ENCODE assay signal across 8 cellular contexts in the genomic region with DNA sequence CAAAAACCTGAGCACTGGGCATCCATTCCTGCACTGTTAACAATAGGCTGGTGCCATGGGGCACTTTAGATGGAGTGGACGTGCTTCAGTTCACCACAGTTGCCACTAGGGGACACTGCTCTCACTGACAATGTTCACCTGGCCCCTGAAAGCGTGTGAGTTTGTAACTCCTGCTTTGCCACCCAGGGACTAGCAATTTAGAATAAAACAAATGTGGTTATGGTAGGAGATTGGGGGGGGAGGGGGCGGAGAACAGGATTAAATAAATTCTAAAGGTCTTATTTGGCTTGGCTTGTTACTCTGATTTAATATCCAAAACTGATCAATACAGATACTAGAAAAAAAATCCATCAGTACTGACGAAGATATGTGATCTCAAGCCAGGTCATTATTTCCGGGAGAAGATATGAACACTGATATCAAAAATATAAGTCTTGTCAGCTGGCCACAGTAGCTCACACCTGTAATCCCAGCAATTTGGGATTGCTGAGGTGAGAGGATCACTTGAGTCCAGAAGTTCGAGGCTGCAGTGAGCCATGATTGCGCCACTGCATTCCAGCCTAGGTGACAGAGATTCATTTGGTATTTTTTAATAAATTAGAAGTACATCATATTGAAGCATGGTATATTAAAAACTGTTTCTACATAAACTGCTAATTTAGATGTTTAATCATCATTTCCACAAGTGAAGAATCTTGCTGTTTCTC. TPM values are rescaled to one million over a fixed set of nuclear protein-coding genes. Genes with fewer than 3 reads are reported as not detected.
A peak's percentile ranks its signal among the peaks of the same experiment; 100 is the strongest.
DNase-seq lines count a peak whose midpoint lies in the region; ATAC-seq and TF ChIP-seq lines count a peak whose summit lies in the region.

No MANE protein-coding gene starts in this region.

- H3K4me3 Mint-ChIP-seq in activated naive CD4-positive, alpha-beta T cell treated with anti-CD3 and anti-CD28 coated beads, Interleukin-2, amount 10 ng/mL, durations not matched to agents 7 days and 5 days = no peak overlapping the region

- H3K79me2 ChIP-seq in DOHH2 (ENCODE audit: control insufficient read depth, low read length) = no peaks in the 10 kb centered on the region
- H3K79me2 ChIP-seq in Karpas-422 (ENCODE audit: low read length) = peaks cover 16% of the 10 kb centered on the region

- H3K4me2 ChIP-seq in DOHH2 (ENCODE audit: low read length) (no peak overlapping the region), Karpas-422 (ENCODE audit: low read depth, low read length, poor library complexity, severe bottlenecking) (no peak overlapping the region)

- TF ChIP-seq CTCF in DOHH2 (IDR thresholded peaks at IDR 0.05; ENCODE audit: low read depth, low read length, poor library complexity, severe bottlenecking) = peak; percentile 88
- peak; percentile 64 to 85 (median 74) for TF ChIP-seq CTCF in prostate gland (IDR thresholded peaks at IDR 0.05)

- H2AFZ ChIP-seq in Karpas-422 (ENCODE audit: low read length) = no peak overlapping the region

- DNase-seq in Karpas-422 (peak; percentile 89), SJSA1 (ENCODE audit: low read depth in 1 of 2, low spot score in 2 of 2) (peak; percentile 37 to 64), Right ventricle myocardium inferior (ENCODE audit: missing footprints) (no peak), prostate gland (ENCODE audit: low spot score) (peak; percentile 55)
- DNase-seq in activated naive CD4-positive, alpha-beta T cell treated with anti-CD3 and anti-CD28 coated beads, Interleukin-2, amount 10 ng/mL, durations not matched to agents 7 days and 5 days = peak; percentile 75

- H3K9me3 ChIP-seq in DOHH2 (ENCODE audit: control insufficient read depth, insufficient read depth, low read length) = no peaks in the 10 kb centered on the region
- no peaks in the 10 kb centered on the region for H3K9me3 ChIP-seq in Karpas-422 (ENCODE audit: low read length)
- H3K9me3 ChIP-seq in SJSA1 (replicated peaks) = no peaks in the 10 kb centered on the region
- no peaks in the 10 kb centered on the region for H3K9me3 ChIP-seq in prostate gland

- H3K9ac ChIP-seq in Karpas-422 (ENCODE audit: low read length) = no peak overlapping the region

- H3K36me3 Mint-ChIP-seq in activated naive CD4-positive, alpha-beta T cell treated with anti-CD3 and anti-CD28 coated beads, Interleukin-2, amount 10 ng/mL, durations not matched to agents 7 days and 5 days = peaks cover 33% of the 10 kb centered on the region

- peaks cover 3% of the 10 kb centered on the region for H3K4me1 Mint-ChIP-seq in activated naive CD4-positive, alpha-beta T cell treated with anti-CD3 and anti-CD28 coated beads, Interleukin-2, amount 10 ng/mL, durations not matched to agents 7 days and 5 days

- no peak overlapping the region for H3K4me3 ChIP-seq in DOHH2 (ENCODE audit: low read length)
- H3K4me3 ChIP-seq in Karpas-422 (ENCODE audit: low read length) = no peak overlapping the region
- H3K4me3 ChIP-seq in SJSA1 = no peak overlapping the region
- no peak overlapping the region for H3K4me3 ChIP-seq in prostate gland

- no peak overlapping the region for H3K27ac ChIP-seq in DOHH2 (ENCODE audit: low read depth, low read length)
- H3K27ac ChIP-seq in Karpas-422 (ENCODE audit: low read length) = no peak overlapping the region
- no peak overlapping the region for H3K27ac ChIP-seq in SJSA1
- H3K27ac ChIP-seq in prostate gland = no peak overlapping the region

- H4K20me1 ChIP-seq in DOHH2 (ENCODE audit: control insufficient read depth, insufficient read depth, low read depth, low read length) (no peaks in the 10 kb centered on the region), Karpas-422 (ENCODE audit: insufficient read depth, low read depth, low read length) (no peaks in the 10 kb centered on the region)

- no peaks in the 10 kb centered on the region; the same call in 1 of the 2 replicates for H3F3A ChIP-seq in DOHH2 (ENCODE audit: control insufficient read depth, insufficient read depth)

- H3K9me2 ChIP-seq in DOHH2 (replicated peaks; ENCODE audit: control insufficient read depth, low read length) (no peaks in the 10 kb centered on the region), Karpas-422 (replicated peaks; ENCODE audit: insufficient read depth, low read length) (no peaks in the 10 kb centered on the region)

- no peaks in the 10 kb centered on the region for H3K9me3 Mint-ChIP-seq in activated naive CD4-positive, alpha-beta T cell treated with anti-CD3 and anti-CD28 coated beads, Interleukin-2, amount 10 ng/mL, durations not matched to agents 7 days and 5 days

- intact Hi-C loops in Right ventricle myocardium inferior (cut with DNase I) = no loop called here
- intact Hi-C loops in prostate gland (cut with DNase I) = no loop called here

- 58% methylated on average over 7 of the region's 7 CpGs for WGBS in prostate gland

- H3K27me3 Mint-ChIP-seq in activated naive CD4-positive, alpha-beta T cell treated with anti-CD3 and anti-CD28 coated beads, Interleukin-2, amount 10 ng/mL, durations not matched to agents 7 days and 5 days = no peaks in the 10 kb centered on the region

- H3K4me1 ChIP-seq in DOHH2 (ENCODE audit: control insufficient read depth, low read length) (no peaks in the 10 kb centered on the region), Karpas-422 (ENCODE audit: low read length) (peaks cover 11% of the 10 kb centered on the region), SJSA1 (replicated peaks) (no peaks in the 10 kb centered on the region), prostate gland (replicated peaks) (peaks cover 4% of the 10 kb centered on the region)

- H3K27ac Mint-ChIP-seq in activated naive CD4-positive, alpha-beta T cell treated with anti-CD3 and anti-CD28 coated beads, Interleukin-2, amount 10 ng/mL, durations not matched to agents 7 days and 5 days = no peak overlapping the region

- TF ChIP-seq POLR2A in prostate gland (IDR thresholded peaks at IDR 0.05) = no peak

- H3K36me3 ChIP-seq in DOHH2 (ENCODE audit: control insufficient read depth, low read length) = peaks cover 51% of the 10 kb centered on the region
- H3K36me3 ChIP-seq in Karpas-422 (ENCODE audit: insufficient read depth, low read length) = peaks cover 27% of the 10 kb centered on the region
- H3K36me3 ChIP-seq in SJSA1 = peaks cover 53% of the 10 kb centered on the region
- H3K36me3 ChIP-seq in prostate gland = no peaks in the 10 kb centered on the region

- H3K27me3 ChIP-seq in DOHH2 (ENCODE audit: control insufficient read depth, low read length) (no peaks in the 10 kb centered on the region), Karpas-422 (ENCODE audit: low read length) (no peaks in the 10 kb centered on the region), SJSA1 (replicated peaks) (no peaks in the 10 kb centered on the region), prostate gland (replicated peaks; ENCODE audit: insufficient read depth) (no peaks in the 10 kb centered on the region)

- CTCF ChIA-PET in activated naive CD4-positive, alpha-beta T cell treated with anti-CD3 and anti-CD28 coated beads, Interleukin-2, amount 10 ng/mL, durations not matched to agents 7 days and 5 days (lab: Charles Lee) = interaction anchor here (1.0 to 3.3 kb wide), 11 partner anchors 17 to 445 kb away, joined by 3 to 21 read pairs (median 4); partner anchors contain the start of genes DTL and INTS7

- ATAC-seq in GM21528 (IDR thresholded peaks at IDR 0.05; ENCODE audit: low FRiP score, unreplicated experiment) (peak; percentile 81), Right ventricle myocardium inferior (peak; percentile 84), HG02840 (IDR thresholded peaks at IDR 0.05; ENCODE audit: low FRiP score, unreplicated experiment) (no peak)

RNA-seq across cellular contexts. Expression of gene INTS7, which starts 23.2 kb away (rescaled TPM):
- 22.4 and 38.3 TPM in 2 replicates for total RNA-seq in Karpas-422 (2014; rRNA removed; shearing (Covaris generic); ENCODE audit: low replicate concordance)
- 11.8 and 28.8 TPM in 2 replicates for total RNA-seq in SJSA1 (2014; rRNA removed; shearing (Covaris generic))
- total RNA-seq in Right ventricle myocardium inferior = 9.6 TPM
- 10 to 100 TPM; 12.5 to 15.5 TPM for total RNA-seq in prostate gland

RNA-seq across cellular contexts. Expression of gene DTL, which starts 23.4 kb away (rescaled TPM):
- 10.4 and 13.5 TPM in 2 replicates for total RNA-seq in Karpas-422 (2014; rRNA removed; shearing (Covaris generic); ENCODE audit: low replicate concordance)
- total RNA-seq in SJSA1 (2014; rRNA removed; shearing (Covaris generic)) = 36.7 and 59.4 TPM in 2 replicates
- total RNA-seq in Right ventricle myocardium inferior = 1.3 TPM
- 1 to 10 TPM; 1.5 to 7.1 TPM for total RNA-seq in prostate gland
